In the genomic region with DNA sequence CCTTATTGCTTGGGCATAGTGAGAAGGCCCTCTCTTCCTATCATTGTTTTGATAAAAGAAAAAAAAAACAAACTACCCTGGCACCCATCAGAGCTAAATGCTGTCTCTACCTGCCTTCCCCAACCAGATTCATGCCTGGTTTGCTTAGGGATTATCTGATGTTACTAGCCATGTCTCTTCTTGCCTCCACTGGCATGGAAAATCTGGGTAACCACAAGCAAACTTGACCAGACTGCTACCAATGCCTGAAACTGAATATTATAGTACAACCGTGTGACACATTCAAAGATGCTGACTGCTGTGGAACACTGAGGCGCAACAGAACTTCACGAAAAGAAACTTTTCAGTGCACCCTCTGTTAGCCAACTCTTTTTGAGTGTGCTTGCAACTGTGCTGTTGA, we compare ENCODE assay signal across 24 cellular contexts.
"Had no signal": no experiment of that assay in that cellular context is flagged by ENCODE, and none has a peak within 500 bp of the region (broad histone marks: within the 10 kb centered on the region; RNA-seq: fewer than 3 reads in every experiment).

No MANE protein-coding gene starts in this region.

- FAIRE-seq: islet of Langerhans, small intestine had no signal

- H3K4me3 ChIP-seq: adrenal gland, suprapubic skin, tibial artery, upper lobe of right lung had no signal

- H3K27ac ChIP-seq: adrenal gland, suprapubic skin, tibial artery, upper lobe of right lung had no signal

- H3K36me3 ChIP-seq: adrenal gland, suprapubic skin, tibial artery, upper lobe of right lung had no signal

- ATAC-seq: activated CD4-positive, alpha-beta T cell treated with anti-CD3 and anti-CD28 coated beads for 36 hours; activated T-cell treated with anti-CD3 and anti-CD28 coated beads, Interleukin-2, amount 50 U/mL, for 72 hours; effector memory CD8-positive, alpha-beta T cell; natural killer cell; T-cell; upper lobe of right lung had no signal

- H3K27me3 ChIP-seq: adrenal gland, suprapubic skin, tibial artery, upper lobe of right lung had no signal

- H3K4me1 ChIP-seq: adrenal gland, upper lobe of right lung had no signal

- DNase-seq: activated CD4-positive, alpha-beta T cell treated with anti-CD3 and anti-CD28 coated beads for 36 hours; activated CD4-positive, CD25-positive, alpha-beta regulatory T cell; activated effector memory CD4-positive, alpha-beta T cell treated with Interleukin-2 at 50 U/mL for 16 hours; activated naive CD4-positive, alpha-beta T cell treated with Interleukin-2 at 50 U/mL for 16 hours; activated naive CD8-positive, alpha-beta T cell treated with anti-CD3 and anti-CD28 coated beads for 36 hours; activated T-cell treated with anti-CD3 and anti-CD28 coated beads for 4 hours; activated T-cell treated with anti-CD3 and anti-CD28 coated beads, Interleukin-2, amount 50 U/mL, for 72 hours; adrenal gland; aorta; cortex of kidney; effector memory CD8-positive, alpha-beta T cell; foreskin fibroblast; left cardiac atrium; midbrain; natural killer cell; small intestine; stimulated activated CD4-positive, alpha-beta T cell treated with anti-CD3 and anti-CD28 coated beads, Interleukin-1b, Interleukin-23, amount 100 ng/mL, for 48 hours; stimulated activated CD4-positive, alpha-beta T cell treated with anti-CD3 and anti-CD28 coated beads, Interleukin-4, amount 100 ng/mL, for 4 hours; stimulated activated naive CD4-positive, alpha-beta T cell; T-cell; tibial artery; upper lobe of right lung had no signal

- H3K9me3 ChIP-seq: adrenal gland, suprapubic skin, tibial artery, upper lobe of right lung had no signal
